In genomic region chr1:10451286-10451685, GRCh38 we compare ENCODE assay signal across 12 cellular contexts. TPM values are rescaled to one million over a fixed set of nuclear protein-coding genes. Genes with fewer than 3 reads are reported as not detected.
DNase-seq lines count a peak whose midpoint lies in the region; ATAC-seq, FAIRE-seq and TF ChIP-seq lines count a peak whose summit lies in the region.
"Had no signal": no experiment of that assay in that cellular context is flagged by ENCODE, and none has a peak within 500 bp of the region (broad histone marks: within the 10 kb centered on the region; RNA-seq: fewer than 3 reads in every experiment).

No MANE protein-coding gene starts in this region.

- no peak overlapping the region for H2BK5ac ChIP-seq in IMR-90 (ENCODE audit: low read depth, low read length, poor library complexity, severe bottlenecking)

- dilution Hi-C loops in IMR-90 (cut with HindIII; ENCODE audit: low sequenced_read_pairs, unreplicated experiment): no loop called here

- no peak overlapping the region for H4K5ac ChIP-seq in IMR-90 (ENCODE audit: low read depth, low read length)

- no peak for FAIRE-seq in HepG2 (lab: Jason Lieb, UNC)
- FAIRE-seq: islet of Langerhans had no signal

- no peak overlapping the region for H3K4ac ChIP-seq in IMR-90 (ENCODE audit: low read depth, low read length)

- H3K14ac ChIP-seq in IMR-90 (replicated peaks; ENCODE audit: low read depth, low read length): no peak overlapping the region; the same call in 1 of the 2 replicates

- WGBS in IMR-90 (ENCODE audit: extremely low coverage in 2 of 2, insufficient read length in 1 of 2), 2 experiments: no CpG with 5 or more reads among the region's 10 CpGs
- WGBS in HepG2 (ENCODE audit: low lambda C conversion rate): 94% methylated on average over 10 of the region's 10 CpGs

- peak overlapping the region; percentile 14; the same call in 1 of the 2 replicates for H3K4me3 ChIP-seq in IMR-90 (ENCODE audit: insufficient read depth, low read depth, low read length)
- peak overlapping the region in 38 of 59 donors; percentile 3 to 55 (median 25) for H3K4me3 ChIP-seq in dorsolateral prefrontal cortex
- H3K4me3 ChIP-seq in HepG2 (replicated peaks in 1 of 3; ENCODE audit: insufficient read depth in 1 of 3, low read depth in 2 of 3, low read length in 3 of 3): no peak overlapping the region

- no peaks in the 10 kb centered on the region for H3K27me3 ChIP-seq in IMR-90 (ENCODE audit: control insufficient read depth, insufficient read depth, low read length)
- no peaks in the 10 kb centered on the region for H3K27me3 ChIP-seq in dorsolateral prefrontal cortex
- no peaks in the 10 kb centered on the region for H3K27me3 ChIP-seq in HepG2 (ENCODE audit: control insufficient read depth in 1 of 2, insufficient read depth in 2 of 2, low read length in 2 of 2)

- H3K79me2 ChIP-seq in HepG2 (ENCODE audit: insufficient read depth, low read length): no peaks in the 10 kb centered on the region

- no peak overlapping the region for H4K91ac ChIP-seq in IMR-90 (ENCODE audit: insufficient read depth, low read depth, low read length)

- no peaks in the 10 kb centered on the region; a peak in 1 of 4 replicates for H3K79me1 ChIP-seq in IMR-90 (ENCODE audit: low read depth in 1 of 2, low read length in 2 of 2)

- TF ChIP-seq RAD21 in IMR-90 (IDR thresholded peaks at IDR 0.05; ENCODE audit: low read length) (no peak), HepG2 (CRISPR knock-in tag; IDR thresholded peaks at IDR 0.05) (no peak)

- H4K20me1 ChIP-seq in IMR-90 (ENCODE audit: insufficient read depth, low read length) (no peaks in the 10 kb centered on the region), HepG2 (ENCODE audit: insufficient read depth, low read length) (no peaks in the 10 kb centered on the region)

- H4K8ac ChIP-seq in IMR-90 (ENCODE audit: low read depth in 2 of 2, low read length in 2 of 2): no peak overlapping the region

- CTCF ChIA-PET in IMR-90 (lab: Yijun Ruan, JAX) (interaction anchor here (0.6 to 0.7 kb wide), 2 partner anchors 15 to 53 kb away, joined by 3 to 4 read pairs; no protein-coding TSS in a partner anchor), HepG2 (lab: Yijun Ruan, JAX; ENCODE audit: low intra/inter-chr PET ratio, low total read pairs) (no interaction called here)

- TF ChIP-seq POLR2A in IMR-90 (IDR thresholded peaks at IDR 0.05; ENCODE audit: low read depth, low read length) (no peak), HepG2 (IDR thresholded peaks at IDR 0.05; ENCODE audit: insufficient read depth in 1 of 2, low read depth in 2 of 2, low read length in 2 of 2) (no peak)

- in situ Hi-C loops in IMR-90 (cut with MboI; ENCODE audit: low sequenced_read_pairs) (no loop called here), HepG2 (cut with HindIII; ENCODE audit: extremely low pct_ligation_motif_present, low pct_unique_long_range_greater_than_20kb) (no loop called here)

- POLR2A ChIA-PET in IMR-90 (lab: Charles Lee; ENCODE audit: unreplicated experiment): no interaction called here
- POLR2A ChIA-PET in HepG2 (lab: Yijun Ruan, JAX): interaction anchor here (1.2 kb wide), 1 partner anchor 8 kb away, joined by 4 read pairs; no protein-coding TSS in a partner anchor

- peaks cover 2% of the 10 kb centered on the region; the same call in 1 of the 2 replicates for H3K4me1 ChIP-seq in IMR-90 (ENCODE audit: control insufficient read depth, insufficient read depth, low read length)
- H3K4me1 ChIP-seq in HepG2 (ENCODE audit: insufficient read depth, low read length): no peaks in the 10 kb centered on the region

- no peak overlapping the region for H2BK15ac ChIP-seq in IMR-90 (ENCODE audit: low read depth, low read length)

- H3K36me3 ChIP-seq in IMR-90 (ENCODE audit: control insufficient read depth, insufficient read depth, low read length) (no peaks in the 10 kb centered on the region), HepG2 (replicated peaks in 1 of 2; ENCODE audit: control insufficient read depth in 1 of 2, insufficient read depth in 2 of 2, low read length in 2 of 2) (no peaks in the 10 kb centered on the region; a peak in 1 of 5 replicates)

- TF ChIP-seq EP300 in HepG2 (IDR thresholded peaks at IDR 0.05; ENCODE audit: low read depth in 2 of 2, low read length in 2 of 2): no peak
- TF ChIP-seq EP300 in HepG2 (CRISPR knock-in tag; IDR thresholded peaks at IDR 0.05; ENCODE audit: borderline replicate concordance): no peak

- ATAC-seq in IMR-90 (ENCODE audit: low read depth) (peak; percentile 73), HepG2 (no peak)
- ATAC-seq in activated CD4-positive, CD25-positive, alpha-beta regulatory T cell treated with anti-CD3 and anti-CD28 coated beads, Interleukin-2, amount 50 U/mL, for 24 hours: no peak
- ATAC-seq: naive thymus-derived CD8-positive, alpha-beta T cell had no signal

- 0 out of 2 replicates have a peak, but pooled peaks cover 3% of the 10 kb centered on the region for H3K9me1 ChIP-seq in IMR-90 (ENCODE audit: insufficient read depth, low read length)

- TF ChIP-seq CTCF in IMR-90 (conservative IDR thresholded peaks at IDR 0.05; ENCODE audit: low read depth, low read length) (no peak), dorsolateral prefrontal cortex (IDR thresholded peaks at IDR 0.05 in 54 of 56, conservative IDR thresholded peaks at IDR 0.05 in 2 of 56; ENCODE audit: low read depth in 1 of 56, partially characterized antibody in 56 of 56) (no peak), HepG2 (CRISPR knock-in tag; IDR thresholded peaks at IDR 0.05) (no peak)

- H3K23ac ChIP-seq in IMR-90 (ENCODE audit: low read depth, low read length): no peak overlapping the region; the same call in 1 of the 2 replicates

- H2AFZ ChIP-seq in IMR-90 (replicated peaks; ENCODE audit: low read length, poor library complexity) (peak overlapping the region; percentile 80), HepG2 (ENCODE audit: low read length) (no peak overlapping the region)

- DNase-seq in AG20443 (ENCODE audit: low spot score) (peak; percentile 84), IMR-90 (peak; percentile 44), dorsolateral prefrontal cortex (peak in 1 of 10 donors; percentile 43), HepG2 (ENCODE audit: low spot score) (no peak), globus pallidus (ENCODE audit: low spot score) (no peak), T-helper 2 cell (no peak), DMS79 treated with DMSO at 0.1 percent for 48 hours (lab: John Stamatoyannopoulos, UW) (no peak)
- DNase-seq: CD4-positive, alpha-beta T cell; Karpas-422; naive thymus-derived CD8-positive, alpha-beta T cell had no signal

- no peak overlapping the region for H2AK5ac ChIP-seq in IMR-90 (ENCODE audit: low read depth, low read length)

- H3K9ac ChIP-seq in IMR-90 (ENCODE audit: low read depth, low read length): no peak overlapping the region
- no peak overlapping the region for H3K9ac ChIP-seq in HepG2 (ENCODE audit: insufficient read depth, low read depth, low read length)

- no peak overlapping the region for H3K56ac ChIP-seq in IMR-90 (ENCODE audit: extremely low read depth, insufficient read depth, low read length)

- intact Hi-C loops in IMR-90 (cut with micrococcal nuclease): no loop called here
- intact Hi-C loops in dorsolateral prefrontal cortex (cut with DNase I): no loop called here
- intact Hi-C loops in HepG2 (cut with micrococcal nuclease; ENCODE audit: unreplicated experiment): no loop called here

- no peak overlapping the region for H2AK9ac ChIP-seq in IMR-90 (replicated peaks; ENCODE audit: low read depth, low read length, poor library complexity)

- H3K9me3 ChIP-seq in IMR-90 (ENCODE audit: control insufficient read depth, insufficient read depth, low read length) (no peaks in the 10 kb centered on the region), HepG2 (ENCODE audit: low read length) (no peaks in the 10 kb centered on the region)

- no peak overlapping the region for H2BK20ac ChIP-seq in IMR-90 (ENCODE audit: low read depth, low read length)

- H3K18ac ChIP-seq in IMR-90 (ENCODE audit: low read depth, low read length): no peak overlapping the region

- BruUV-seq in IMR-90 (replicated peaks; lab: Mats Ljungman, UMichigan) (no TSS peak), HepG2 (replicated peaks; lab: Mats Ljungman, UMichigan) (TSS peak; percentile 43)

- H3K4me2 ChIP-seq in IMR-90 (ENCODE audit: low read depth, low read length) (peak overlapping the region; percentile 65), HepG2 (ENCODE audit: low read depth, low read length) (no peak overlapping the region)

- no peak overlapping the region for H2BK120ac ChIP-seq in IMR-90 (ENCODE audit: low read depth, low read length)

- H3K27ac ChIP-seq in IMR-90 (ENCODE audit: insufficient read depth, low read length): no peak overlapping the region
- peak overlapping the region in 1 of 59 donors; percentile 30 for H3K27ac ChIP-seq in dorsolateral prefrontal cortex
- H3K27ac ChIP-seq in HepG2 (ENCODE audit: extremely low read length, insufficient read depth, low read length): no peak overlapping the region

RNA-seq across cellular contexts. Expression of gene CORT, which starts 1.5 kb away (rescaled TPM):
- not detected in 2 replicates for total RNA-seq in IMR-90 (2012; rRNA removed)
- polyA plus RNA-seq in IMR-90 (2012; rRNA removed): 0.10 and 0.13 TPM in 2 replicates
- polyA plus RNA-seq in IMR-90 (2012; cell fraction: cytosol; rRNA removed): 0.03 and 0.05 TPM in 2 replicates
- polyA plus RNA-seq in IMR-90 (2012; cell fraction: nucleus; rRNA removed; ENCODE audit: low replicate concordance): 0.22 and 0.26 TPM in 2 replicates
- 1 to 10 TPM in 117 of 120 experiments, under 1 TPM in 2, not detected in 1; 0.99 to 10.0 (median 3.4) TPM for total RNA-seq in dorsolateral prefrontal cortex
- total RNA-seq in HepG2 (2016; rRNA removed; fragmentation: Illumina TruSeq; extraction: Trizol): 0.62 TPM in 1 of 2 replicates, not detected in the other
- total RNA-seq in HepG2 (2016; cell fraction: cytosol; rRNA removed; fragmentation: Illumina TruSeq; extraction: Trizol; ENCODE audit: low read depth): not detected in 2 replicates
- 0.61 TPM in 1 of 2 replicates, not detected in the other for total RNA-seq in HepG2 (2016; cell fraction: insoluble cytoplasmic fraction; rRNA removed; fragmentation: Illumina TruSeq; extraction: Trizol)
- 0.15 and 0.21 TPM in 2 replicates for total RNA-seq in HepG2 (2016; cell fraction: membrane; rRNA removed; fragmentation: Illumina TruSeq; extraction: Trizol)
- 0.78 and 1.1 TPM in 2 replicates for total RNA-seq in HepG2 (2016; cell fraction: nucleus; rRNA removed; fragmentation: Illumina TruSeq; extraction: Trizol)
- 0.08 and 0.11 TPM in 2 replicates for polyA plus RNA-seq in HepG2 (2011; rRNA removed)
- polyA plus RNA-seq in HepG2 (2011; cell fraction: cytosol; rRNA removed): 0.08 and 0.09 TPM in 2 replicates
- polyA plus RNA-seq in HepG2 (2011; cell fraction: nucleus; rRNA removed): 0.24 and 0.29 TPM in 2 replicates
- 0.31 and 0.40 TPM in 2 replicates for polyA plus RNA-seq in HepG2 (2012)
- 0.11 and 0.46 TPM in 2 replicates for polyA plus RNA-seq in HepG2 (2016; cell fraction: cytosol; fragmentation: Illumina TruSeq; extraction: Trizol; ENCODE audit: low read depth)
- polyA plus RNA-seq in HepG2 (2016; cell fraction: insoluble cytoplasmic fraction; fragmentation: Illumina TruSeq; extraction: Trizol; ENCODE audit: low read depth): 0.50 TPM in 1 of 2 replicates, not detected in the other
- 0.21 and 0.36 TPM in 2 replicates for polyA plus RNA-seq in HepG2 (2016; cell fraction: membrane; fragmentation: Illumina TruSeq; extraction: Trizol; ENCODE audit: low read depth)
- 0.81 and 1.9 TPM in 2 replicates for polyA plus RNA-seq in HepG2 (2016; cell fraction: nucleus; fragmentation: Illumina TruSeq; extraction: Trizol; ENCODE audit: insufficient read depth, low read depth)
- polyA minus RNA-seq in HepG2 (2011; rRNA and poly(A)+ RNA removed; ENCODE audit: low replicate concordance): not detected in 2 replicates
- polyA minus RNA-seq in HepG2 (2011; cell fraction: cytosol; rRNA and poly(A)+ RNA removed): not detected in 2 replicates
- polyA minus RNA-seq in HepG2 (2011; cell fraction: nucleus; rRNA and poly(A)+ RNA removed): 0.39 TPM in 1 of 2 replicates, not detected in the other

RNA-seq across cellular contexts. Expression of gene DFFA, which starts 21.0 kb away (rescaled TPM):
- total RNA-seq in IMR-90 (2012; rRNA removed): 56.1 and 62.6 TPM in 2 replicates
- 25.3 and 28.1 TPM in 2 replicates for polyA plus RNA-seq in IMR-90 (2012; rRNA removed)
- polyA plus RNA-seq in IMR-90 (2012; cell fraction: cytosol; rRNA removed): 15.5 and 19.7 TPM in 2 replicates
- polyA plus RNA-seq in IMR-90 (2012; cell fraction: nucleus; rRNA removed; ENCODE audit: low replicate concordance): 8.5 and 12.8 TPM in 2 replicates
- 10 to 100 TPM; 20.0 to 49.9 (median 32.7) TPM for total RNA-seq in dorsolateral prefrontal cortex
- total RNA-seq in HepG2 (2016; rRNA removed; fragmentation: Illumina TruSeq; extraction: Trizol): 33.9 and 44.6 TPM in 2 replicates
- total RNA-seq in HepG2 (2016; cell fraction: cytosol; rRNA removed; fragmentation: Illumina TruSeq; extraction: Trizol; ENCODE audit: low read depth): 8.8 and 9.5 TPM in 2 replicates
- 34.8 and 45.3 TPM in 2 replicates for total RNA-seq in HepG2 (2016; cell fraction: insoluble cytoplasmic fraction; rRNA removed; fragmentation: Illumina TruSeq; extraction: Trizol)
- total RNA-seq in HepG2 (2016; cell fraction: membrane; rRNA removed; fragmentation: Illumina TruSeq; extraction: Trizol): 18.7 and 19.6 TPM in 2 replicates
- total RNA-seq in HepG2 (2016; cell fraction: nucleus; rRNA removed; fragmentation: Illumina TruSeq; extraction: Trizol): 14.0 and 17.3 TPM in 2 replicates
- polyA plus RNA-seq in HepG2 (2011; rRNA removed): 16.5 and 16.6 TPM in 2 replicates
- 12.9 and 13.7 TPM in 2 replicates for polyA plus RNA-seq in HepG2 (2011; cell fraction: cytosol; rRNA removed)
- 5.9 and 7.7 TPM in 2 replicates for polyA plus RNA-seq in HepG2 (2011; cell fraction: nucleus; rRNA removed)
- polyA plus RNA-seq in HepG2 (2012): 10.7 and 12.2 TPM in 2 replicates
- polyA plus RNA-seq in HepG2 (2016; cell fraction: cytosol; fragmentation: Illumina TruSeq; extraction: Trizol; ENCODE audit: low read depth): 6.5 and 6.7 TPM in 2 replicates
- polyA plus RNA-seq in HepG2 (2016; cell fraction: insoluble cytoplasmic fraction; fragmentation: Illumina TruSeq; extraction: Trizol; ENCODE audit: low read depth): 32.4 and 33.3 TPM in 2 replicates
- polyA plus RNA-seq in HepG2 (2016; cell fraction: membrane; fragmentation: Illumina TruSeq; extraction: Trizol; ENCODE audit: low read depth): 10.4 and 10.6 TPM in 2 replicates
- 20.0 and 20.1 TPM in 2 replicates for polyA plus RNA-seq in HepG2 (2016; cell fraction: nucleus; fragmentation: Illumina TruSeq; extraction: Trizol; ENCODE audit: insufficient read depth, low read depth)
- 36.7 and 57.5 TPM in 2 replicates for polyA minus RNA-seq in HepG2 (2011; rRNA and poly(A)+ RNA removed; ENCODE audit: low replicate concordance)
- polyA minus RNA-seq in HepG2 (2011; cell fraction: cytosol; rRNA and poly(A)+ RNA removed): 10.2 and 11.0 TPM in 2 replicates
- polyA minus RNA-seq in HepG2 (2011; cell fraction: nucleus; rRNA and poly(A)+ RNA removed): 11.3 and 12.9 TPM in 2 replicates

RNA-seq across cellular contexts. Expression of gene CENPS, which starts 21.1 kb away (rescaled TPM):
- total RNA-seq in IMR-90 (2012; rRNA removed) (9.9 and 11.4 TPM in 2 replicates), dorsolateral prefrontal cortex (10 to 100 TPM in 108 of 120 experiments, 1 to 10 TPM in 12; 7.2 to 24.1 (median 14.9) TPM), HepG2 (2016; rRNA removed; fragmentation: Illumina TruSeq; extraction: Trizol) (22.0 and 24.9 TPM in 2 replicates)
- polyA plus RNA-seq in IMR-90 (2012; rRNA removed) (10.6 and 12.3 TPM in 2 replicates), HepG2 (2011; rRNA removed) (2.9 and 3.3 TPM in 2 replicates)
- 5.4 and 6.6 TPM in 2 replicates for polyA plus RNA-seq in IMR-90 (2012; cell fraction: cytosol; rRNA removed)
- 3.8 and 5.6 TPM in 2 replicates for polyA plus RNA-seq in IMR-90 (2012; cell fraction: nucleus; rRNA removed; ENCODE audit: low replicate concordance)
- total RNA-seq in HepG2 (2016; cell fraction: cytosol; rRNA removed; fragmentation: Illumina TruSeq; extraction: Trizol; ENCODE audit: low read depth): 32.3 and 41.2 TPM in 2 replicates
- total RNA-seq in HepG2 (2016; cell fraction: insoluble cytoplasmic fraction; rRNA removed; fragmentation: Illumina TruSeq; extraction: Trizol): 18.1 and 23.2 TPM in 2 replicates
- total RNA-seq in HepG2 (2016; cell fraction: membrane; rRNA removed; fragmentation: Illumina TruSeq; extraction: Trizol): 41.4 and 43.7 TPM in 2 replicates
- total RNA-seq in HepG2 (2016; cell fraction: nucleus; rRNA removed; fragmentation: Illumina TruSeq; extraction: Trizol): 8.1 and 10.8 TPM in 2 replicates
- polyA plus RNA-seq in HepG2 (2011; cell fraction: cytosol; rRNA removed): 3.8 and 4.5 TPM in 2 replicates
- polyA plus RNA-seq in HepG2 (2011; cell fraction: nucleus; rRNA removed): 2.8 and 3.7 TPM in 2 replicates
- polyA plus RNA-seq in HepG2 (2012): 5.0 and 10.5 TPM in 2 replicates
- 49.6 and 69.4 TPM in 2 replicates for polyA plus RNA-seq in HepG2 (2016; cell fraction: cytosol; fragmentation: Illumina TruSeq; extraction: Trizol; ENCODE audit: low read depth)
- 33.2 and 38.1 TPM in 2 replicates for polyA plus RNA-seq in HepG2 (2016; cell fraction: insoluble cytoplasmic fraction; fragmentation: Illumina TruSeq; extraction: Trizol; ENCODE audit: low read depth)
- 55.5 and 60.0 TPM in 2 replicates for polyA plus RNA-seq in HepG2 (2016; cell fraction: membrane; fragmentation: Illumina TruSeq; extraction: Trizol; ENCODE audit: low read depth)
- polyA plus RNA-seq in HepG2 (2016; cell fraction: nucleus; fragmentation: Illumina TruSeq; extraction: Trizol; ENCODE audit: insufficient read depth, low read depth): 17.3 and 17.4 TPM in 2 replicates
- polyA minus RNA-seq in HepG2 (2011; rRNA and poly(A)+ RNA removed; ENCODE audit: low replicate concordance): 5.9 and 8.9 TPM in 2 replicates
- polyA minus RNA-seq in HepG2 (2011; cell fraction: cytosol; rRNA and poly(A)+ RNA removed): 1.5 and 2.0 TPM in 2 replicates
- 1.0 and 3.9 TPM in 2 replicates for polyA minus RNA-seq in HepG2 (2011; cell fraction: nucleus; rRNA and poly(A)+ RNA removed)

RNA-seq across cellular contexts. Expression of gene PEX14, which starts 23.5 kb away (rescaled TPM):
- total RNA-seq in IMR-90 (2012; rRNA removed): 8.9 and 9.5 TPM in 2 replicates
- polyA plus RNA-seq in IMR-90 (2012; rRNA removed): 22.0 and 22.5 TPM in 2 replicates
- polyA plus RNA-seq in IMR-90 (2012; cell fraction: cytosol; rRNA removed): 16.8 and 24.0 TPM in 2 replicates
- polyA plus RNA-seq in IMR-90 (2012; cell fraction: nucleus; rRNA removed; ENCODE audit: low replicate concordance): 21.7 and 28.9 TPM in 2 replicates
- 10 to 100 TPM; 24.3 to 45.5 (median 35.0) TPM for total RNA-seq in dorsolateral prefrontal cortex
- 5.9 and 9.9 TPM in 2 replicates for total RNA-seq in HepG2 (2016; rRNA removed; fragmentation: Illumina TruSeq; extraction: Trizol)
- 5.4 and 5.5 TPM in 2 replicates for total RNA-seq in HepG2 (2016; cell fraction: cytosol; rRNA removed; fragmentation: Illumina TruSeq; extraction: Trizol; ENCODE audit: low read depth)
- total RNA-seq in HepG2 (2016; cell fraction: insoluble cytoplasmic fraction; rRNA removed; fragmentation: Illumina TruSeq; extraction: Trizol): 6.0 and 11.1 TPM in 2 replicates
- 6.6 and 8.1 TPM in 2 replicates for total RNA-seq in HepG2 (2016; cell fraction: membrane; rRNA removed; fragmentation: Illumina TruSeq; extraction: Trizol)
- 11.8 and 16.0 TPM in 2 replicates for total RNA-seq in HepG2 (2016; cell fraction: nucleus; rRNA removed; fragmentation: Illumina TruSeq; extraction: Trizol)
- polyA plus RNA-seq in HepG2 (2011; rRNA removed): 6.3 and 6.5 TPM in 2 replicates
- 5.8 and 7.7 TPM in 2 replicates for polyA plus RNA-seq in HepG2 (2011; cell fraction: cytosol; rRNA removed)
- polyA plus RNA-seq in HepG2 (2011; cell fraction: nucleus; rRNA removed): 22.7 and 25.4 TPM in 2 replicates
- polyA plus RNA-seq in HepG2 (2012): 10.8 and 15.1 TPM in 2 replicates
- 3.9 and 4.0 TPM in 2 replicates for polyA plus RNA-seq in HepG2 (2016; cell fraction: cytosol; fragmentation: Illumina TruSeq; extraction: Trizol; ENCODE audit: low read depth)
- polyA plus RNA-seq in HepG2 (2016; cell fraction: insoluble cytoplasmic fraction; fragmentation: Illumina TruSeq; extraction: Trizol; ENCODE audit: low read depth): 8.3 and 10.4 TPM in 2 replicates
- polyA plus RNA-seq in HepG2 (2016; cell fraction: membrane; fragmentation: Illumina TruSeq; extraction: Trizol; ENCODE audit: low read depth): 5.7 and 6.2 TPM in 2 replicates
- 25.5 and 27.0 TPM in 2 replicates for polyA plus RNA-seq in HepG2 (2016; cell fraction: nucleus; fragmentation: Illumina TruSeq; extraction: Trizol; ENCODE audit: insufficient read depth, low read depth)
- polyA minus RNA-seq in HepG2 (2011; rRNA and poly(A)+ RNA removed; ENCODE audit: low replicate concordance): 7.0 and 10.1 TPM in 2 replicates
- polyA minus RNA-seq in HepG2 (2011; cell fraction: cytosol; rRNA and poly(A)+ RNA removed): 5.2 and 5.5 TPM in 2 replicates
- 15.8 and 20.3 TPM in 2 replicates for polyA minus RNA-seq in HepG2 (2011; cell fraction: nucleus; rRNA and poly(A)+ RNA removed)

RNA-seq across cellular contexts. Expression of gene PGD, which starts 52.4 kb away (rescaled TPM):
- total RNA-seq in IMR-90 (2012; rRNA removed): 187 and 216 TPM in 2 replicates
- polyA plus RNA-seq in IMR-90 (2012; rRNA removed): 103 and 118 TPM in 2 replicates
- polyA plus RNA-seq in IMR-90 (2012; cell fraction: cytosol; rRNA removed): 89.5 and 99.0 TPM in 2 replicates
- polyA plus RNA-seq in IMR-90 (2012; cell fraction: nucleus; rRNA removed; ENCODE audit: low replicate concordance): 78.3 and 98.0 TPM in 2 replicates
- 10 to 100 TPM; 47.6 to 99.3 (median 70.6) TPM for total RNA-seq in dorsolateral prefrontal cortex
- total RNA-seq in HepG2 (2016; rRNA removed; fragmentation: Illumina TruSeq; extraction: Trizol): 210 and 242 TPM in 2 replicates
- total RNA-seq in HepG2 (2016; cell fraction: cytosol; rRNA removed; fragmentation: Illumina TruSeq; extraction: Trizol; ENCODE audit: low read depth): 63.5 and 72.1 TPM in 2 replicates
- 212 TPM in 2 replicates for total RNA-seq in HepG2 (2016; cell fraction: insoluble cytoplasmic fraction; rRNA removed; fragmentation: Illumina TruSeq; extraction: Trizol)
- 131 and 149 TPM in 2 replicates for total RNA-seq in HepG2 (2016; cell fraction: membrane; rRNA removed; fragmentation: Illumina TruSeq; extraction: Trizol)
- 134 TPM in 2 replicates for total RNA-seq in HepG2 (2016; cell fraction: nucleus; rRNA removed; fragmentation: Illumina TruSeq; extraction: Trizol)
- 64.8 and 67.5 TPM in 2 replicates for polyA plus RNA-seq in HepG2 (2011; rRNA removed)
- polyA plus RNA-seq in HepG2 (2011; cell fraction: cytosol; rRNA removed): 60.1 and 64.5 TPM in 2 replicates
- polyA plus RNA-seq in HepG2 (2011; cell fraction: nucleus; rRNA removed): 37.3 and 39.4 TPM in 2 replicates
- 112 and 139 TPM in 2 replicates for polyA plus RNA-seq in HepG2 (2012)
- polyA plus RNA-seq in HepG2 (2016; cell fraction: cytosol; fragmentation: Illumina TruSeq; extraction: Trizol; ENCODE audit: low read depth): 80.6 and 88.6 TPM in 2 replicates
- 270 and 293 TPM in 2 replicates for polyA plus RNA-seq in HepG2 (2016; cell fraction: insoluble cytoplasmic fraction; fragmentation: Illumina TruSeq; extraction: Trizol; ENCODE audit: low read depth)
- polyA plus RNA-seq in HepG2 (2016; cell fraction: membrane; fragmentation: Illumina TruSeq; extraction: Trizol; ENCODE audit: low read depth): 132 and 155 TPM in 2 replicates
- 206 and 219 TPM in 2 replicates for polyA plus RNA-seq in HepG2 (2016; cell fraction: nucleus; fragmentation: Illumina TruSeq; extraction: Trizol; ENCODE audit: insufficient read depth, low read depth)
- 119 and 158 TPM in 2 replicates for polyA minus RNA-seq in HepG2 (2011; rRNA and poly(A)+ RNA removed; ENCODE audit: low replicate concordance)
- 59.4 and 61.6 TPM in 2 replicates for polyA minus RNA-seq in HepG2 (2011; cell fraction: cytosol; rRNA and poly(A)+ RNA removed)
- polyA minus RNA-seq in HepG2 (2011; cell fraction: nucleus; rRNA and poly(A)+ RNA removed): 35.2 and 45.2 TPM in 2 replicates

Comparison
In these comparisons a context has a peak if more than half of its experiments do, and no peak if none do; other contexts are left out.
1. DNase-seq: peak in AG20443 (single experiment) and IMR-90 (single experiment); none in HepG2 (single experiment), globus pallidus (single experiment), T-helper 2 cell (0 of 5) and DMS79 treated with DMSO at 0.1 percent for 48 hours (single experiment).
2. H3K4me3 ChIP-seq: peak in IMR-90 (single experiment) and dorsolateral prefrontal cortex (38 of 59); none in HepG2 (0 of 3).